In genomic region chr16:48558269-48558915, GRCh38 we compare ENCODE assay signal across 11 cellular contexts. TPM values are rescaled to one million over a fixed set of nuclear protein-coding genes. Genes with fewer than 3 reads are reported as not detected.
DNase-seq lines count a peak whose midpoint lies in the region; ATAC-seq and TF ChIP-seq lines count a peak whose summit lies in the region.
"Had no signal": no experiment of that assay in that cellular context is flagged by ENCODE, and none has a peak within 500 bp of the region (broad histone marks: within the 10 kb centered on the region; RNA-seq: fewer than 3 reads in every experiment).

No MANE protein-coding gene starts in this region.

- intact Hi-C loops in activated naive CD4-positive, alpha-beta T cell treated with anti-CD3 and anti-CD28 coated beads for 36 hours (cut with micrococcal nuclease), result loop anchor here (2.0 to 5.0 kb wide), 2 partner anchors 18 to 191 kb away; no protein-coding TSS in a partner anchor
- intact Hi-C loops in ascending aorta (cut with DNase I), result no loop called here

- peaks cover 76% of the 10 kb centered on the region for H3K4me1 Mint-ChIP-seq in activated naive CD4-positive, alpha-beta T cell treated with anti-CD3 and anti-CD28 coated beads for 36 hours (ENCODE audit: low read depth)

- DNase-seq in activated naive CD4-positive, alpha-beta T cell treated with anti-CD3 and anti-CD28 coated beads for 36 hours, result peak; percentile 27
- DNase-seq in activated naive CD4-positive, alpha-beta T cell (lab: John Stamatoyannopoulos, UW), result no peak
- no peak for DNase-seq in ascending aorta (ENCODE audit: low spot score in 2 of 2)
- DNase-seq in upper lobe of left lung, result no peak
- DNase-seq in GM19238 (ENCODE audit: insufficient read length, low spot score), result no peak
- DNase-seq: adrenal gland, RPMI8226 had no signal

- peak overlapping the region; percentile 11 for H3K4me3 Mint-ChIP-seq in activated naive CD4-positive, alpha-beta T cell treated with anti-CD3 and anti-CD28 coated beads for 36 hours
- H3K4me3 Mint-ChIP-seq: memory B cell had no signal

- peaks cover 25% of the 10 kb centered on the region for H3K36me3 Mint-ChIP-seq in activated naive CD4-positive, alpha-beta T cell treated with anti-CD3 and anti-CD28 coated beads for 36 hours (ENCODE audit: low read depth)

- TF ChIP-seq CTCF in ascending aorta (IDR thresholded peaks at IDR 0.05) (no peak), upper lobe of left lung (IDR thresholded peaks at IDR 0.05) (no peak)

- no peaks in the 10 kb centered on the region for H3K9me3 Mint-ChIP-seq in activated naive CD4-positive, alpha-beta T cell treated with anti-CD3 and anti-CD28 coated beads for 36 hours
- H3K9me3 Mint-ChIP-seq: memory B cell had no signal

- TF ChIP-seq EP300 in upper lobe of left lung (IDR thresholded peaks at IDR 0.05), result no peak

- H3K27ac ChIP-seq in ascending aorta, result peak overlapping the region; percentile 20 to 32
- peak overlapping the region; percentile 78 for H3K27ac ChIP-seq in layer of hippocampus (ENCODE audit: low read depth, low read length)
- H3K27ac ChIP-seq in upper lobe of left lung, result peak overlapping the region; percentile 34 to 81 (median 60)

- no peaks in the 10 kb centered on the region for H3K27me3 Mint-ChIP-seq in activated naive CD4-positive, alpha-beta T cell treated with anti-CD3 and anti-CD28 coated beads for 36 hours (ENCODE audit: low read depth)
- H3K27me3 Mint-ChIP-seq: memory B cell had no signal

- H3K4me3 ChIP-seq in ascending aorta (no peak overlapping the region), upper lobe of left lung (peak overlapping the region in 2 of 4 donors; percentile 1 to 22)

- 18 to 19% methylated on average over 9 of the region's 9 CpGs for WGBS in upper lobe of left lung, 2 donors

- H3K27ac Mint-ChIP-seq in activated naive CD4-positive, alpha-beta T cell treated with anti-CD3 and anti-CD28 coated beads for 36 hours, result no peak overlapping the region
- H3K27ac Mint-ChIP-seq: memory B cell had no signal

- H3K9me3 ChIP-seq in ascending aorta (no peaks in the 10 kb centered on the region), upper lobe of left lung (no peaks in the 10 kb centered on the region)
- H3K9me3 ChIP-seq: adrenal gland had no signal

- H3K27me3 ChIP-seq in ascending aorta (no peaks in the 10 kb centered on the region), layer of hippocampus (ENCODE audit: control insufficient read depth, insufficient read depth, low read length) (no peaks in the 10 kb centered on the region), upper lobe of left lung (no peaks in the 10 kb centered on the region)
- H3K27me3 ChIP-seq: adrenal gland had no signal

- CTCF ChIA-PET in activated naive CD4-positive, alpha-beta T cell treated with anti-CD3 and anti-CD28 coated beads for 36 hours (lab: Charles Lee), result interaction anchor here (0.6 to 1.0 kb wide), 2 partner anchors 65 to 311 kb away, joined by 3 read pairs; no protein-coding TSS in a partner anchor

- H3K4me1 ChIP-seq in ascending aorta (peaks cover 5 to 40% of the 10 kb centered on the region in 2 donors), upper lobe of left lung (peaks cover 73 to 86% (median 80%) of the 10 kb centered on the region in 4 donors)

- ATAC-seq in upper lobe of left lung (ENCODE audit: low FRiP score in 2 of 2) (peak; percentile 70 to 76), GM18505 (IDR thresholded peaks at IDR 0.05; ENCODE audit: unreplicated experiment) (no peak), HG03139 (IDR thresholded peaks at IDR 0.05; ENCODE audit: unreplicated experiment) (no peak)

- H3K36me3 ChIP-seq in ascending aorta (peaks cover 0 to 4% of the 10 kb centered on the region in 2 donors), upper lobe of left lung (peaks cover 0 to 3% (median 0%) of the 10 kb centered on the region in 4 donors)
- H3K36me3 ChIP-seq: adrenal gland had no signal

- TF ChIP-seq POLR2A in upper lobe of left lung (IDR thresholded peaks at IDR 0.05) (no peak), GM18505 (IDR thresholded peaks at IDR 0.05; ENCODE audit: borderline replicate concordance, extremely low read depth, insufficient read depth, insufficient read length) (no peak)

RNA-seq across cellular contexts. Expression of gene N4BP1, which starts 51.6 kb away (rescaled TPM):
- 10 to 100 TPM; 25.1 to 27.2 TPM for total RNA-seq in activated naive CD4-positive, alpha-beta T cell treated with anti-CD3 and anti-CD28 coated beads for 36 hours
- 11.0 TPM for total RNA-seq in ascending aorta
- total RNA-seq in upper lobe of left lung, result 10 to 100 TPM; 33.5 to 78.6 (median 53.1) TPM

Comparison
In these comparisons a context has a peak if more than half of its experiments do, and no peak if none do; other contexts are left out.
1. H3K27ac ChIP-seq: peak in every context shown above with its lines; median percentile 78 in layer of hippocampus; 60 in upper lobe of left lung; 26 in ascending aorta.
2. ATAC-seq: peak in upper lobe of left lung (2 of 2); none in GM18505 (single experiment) and HG03139 (single experiment).